In genomic region chr14:42504433-42504832, GRCh38 we compare ENCODE assay signal across 19 cellular contexts.
DNase-seq lines count a peak whose midpoint lies in the region; ATAC-seq, FAIRE-seq and TF ChIP-seq lines count a peak whose summit lies in the region.
"Had no signal": no experiment of that assay in that cellular context is flagged by ENCODE, and none has a peak within 500 bp of the region (broad histone marks: within the 10 kb centered on the region; RNA-seq: fewer than 3 reads in every experiment).

No MANE protein-coding gene starts in this region.

- BruUV-seq in HepG2 (replicated peaks; lab: Mats Ljungman, UMichigan) = no TSS peak

- CTCF ChIA-PET in HepG2 (lab: Yijun Ruan, JAX; ENCODE audit: low intra/inter-chr PET ratio, low total read pairs) = no interaction called here

- POLR2A ChIA-PET in HepG2 (lab: Yijun Ruan, JAX) = no interaction called here

- TF ChIP-seq RAD21 in HepG2 (CRISPR knock-in tag; IDR thresholded peaks at IDR 0.05) = no peak

- no peak overlapping the region for H3K9ac ChIP-seq in HepG2 (ENCODE audit: insufficient read depth, low read depth, low read length)
- no peak overlapping the region for H3K9ac ChIP-seq in neural progenitor cell

- H3K27me3 ChIP-seq in HepG2 (ENCODE audit: control insufficient read depth in 1 of 2, insufficient read depth in 2 of 2, low read length in 2 of 2) (no peaks in the 10 kb centered on the region), right lobe of liver (no peaks in the 10 kb centered on the region), neural progenitor cell (no peaks in the 10 kb centered on the region)

- FAIRE-seq in HepG2 (lab: Jason Lieb, UNC) = no peak
- FAIRE-seq: GM12892, H54 had no signal

- H3K4me2 ChIP-seq in HepG2 (ENCODE audit: low read depth, low read length) (no peak overlapping the region), neural progenitor cell (no peak overlapping the region)

- H4K20me1 ChIP-seq in HepG2 (ENCODE audit: insufficient read depth, low read length) (no peaks in the 10 kb centered on the region), neural progenitor cell (ENCODE audit: low read depth) (no peaks in the 10 kb centered on the region)

- under 1% methylated on average over 1 of the region's 1 CpG for WGBS in HepG2 (ENCODE audit: low lambda C conversion rate)
- 43% methylated on average over 1 of the region's 1 CpG for WGBS in right lobe of liver (ENCODE audit: insufficient coverage, low coverage, low lambda C conversion rate, missing lambda C conversion rate)

- no peak for TF ChIP-seq POLR2A in HepG2 (IDR thresholded peaks at IDR 0.05; ENCODE audit: insufficient read depth in 1 of 2, low read depth in 2 of 2, low read length in 2 of 2)
- TF ChIP-seq POLR2A in right lobe of liver (IDR thresholded peaks at IDR 0.05) = no peak

- H3K36me3 Mint-ChIP-seq in neural progenitor cell = no peaks in the 10 kb centered on the region
- H3K36me3 Mint-ChIP-seq: CD4-positive, alpha-beta memory T cell had no signal

- H3K27me3 Mint-ChIP-seq in neural progenitor cell (ENCODE audit: insufficient read depth, low read depth) = peaks cover 2% of the 10 kb centered on the region
- H3K27me3 Mint-ChIP-seq: CD4-positive, alpha-beta memory T cell had no signal

- no peak overlapping the region for H3K27ac ChIP-seq in HepG2 (ENCODE audit: extremely low read length, insufficient read depth, low read length)
- no peak overlapping the region for H3K27ac ChIP-seq in right lobe of liver
- H3K27ac ChIP-seq in neural progenitor cell = no peak overlapping the region

- H3K79me2 ChIP-seq in HepG2 (ENCODE audit: insufficient read depth, low read length) = no peaks in the 10 kb centered on the region
- H3K79me2 ChIP-seq in neural progenitor cell (ENCODE audit: low read depth) = no peaks in the 10 kb centered on the region

- no peak overlapping the region for H3K27ac Mint-ChIP-seq in neural progenitor cell
- H3K27ac Mint-ChIP-seq: CD4-positive, alpha-beta memory T cell; HFFc6 had no signal

- H3K9me3 ChIP-seq in HepG2 (ENCODE audit: low read length) (peaks cover 75% of the 10 kb centered on the region), right lobe of liver (no peaks in the 10 kb centered on the region), neural progenitor cell (ENCODE audit: low read depth) (no peaks in the 10 kb centered on the region)
- H3K9me3 ChIP-seq: HAP-1 had no signal

- H3K4me1 ChIP-seq in HepG2 (ENCODE audit: insufficient read depth, low read length) = no peaks in the 10 kb centered on the region
- no peaks in the 10 kb centered on the region for H3K4me1 ChIP-seq in right lobe of liver
- no peaks in the 10 kb centered on the region for H3K4me1 ChIP-seq in neural progenitor cell
- H3K4me1 ChIP-seq: HAP-1 had no signal

- intact Hi-C loops in HepG2 (cut with micrococcal nuclease; ENCODE audit: unreplicated experiment) = no loop called here
- intact Hi-C loops in right lobe of liver (cut with DNase I) = no loop called here

- no peak overlapping the region for H3K4me3 Mint-ChIP-seq in neural progenitor cell
- H3K4me3 Mint-ChIP-seq: CD4-positive, alpha-beta memory T cell; HFFc6 had no signal

- H3K4me1 Mint-ChIP-seq in neural progenitor cell = no peaks in the 10 kb centered on the region
- H3K4me1 Mint-ChIP-seq: CD4-positive, alpha-beta memory T cell had no signal

- H3K36me3 ChIP-seq in HepG2 (replicated peaks in 1 of 2; ENCODE audit: control insufficient read depth in 1 of 2, insufficient read depth in 2 of 2, low read length in 2 of 2) = no peaks in the 10 kb centered on the region
- H3K36me3 ChIP-seq in right lobe of liver = no peaks in the 10 kb centered on the region
- H3K36me3 ChIP-seq in neural progenitor cell = no peaks in the 10 kb centered on the region
- H3K36me3 ChIP-seq: HAP-1 had no signal

- H3K4me3 ChIP-seq in HepG2 (replicated peaks in 1 of 3; ENCODE audit: insufficient read depth in 1 of 3, low read depth in 2 of 3, low read length in 3 of 3) (no peak overlapping the region), right lobe of liver (no peak overlapping the region), fibroblast of mammary gland (ENCODE audit: control insufficient read depth, low read depth, low read length) (no peak overlapping the region), neural progenitor cell (no peak overlapping the region)
- H3K4me3 ChIP-seq: HAP-1 had no signal

- no peak for TF ChIP-seq CTCF in HepG2 (CRISPR knock-in tag; IDR thresholded peaks at IDR 0.05)
- no peak for TF ChIP-seq CTCF in right lobe of liver (IDR thresholded peaks at IDR 0.05)
- no peak for TF ChIP-seq CTCF in fibroblast of mammary gland (conservative IDR thresholded peaks at IDR 0.05; ENCODE audit: control insufficient read depth, insufficient read depth, low read depth, low read length)
- no peak for TF ChIP-seq CTCF in neural progenitor cell (IDR thresholded peaks at IDR 0.05)

- H3F3A ChIP-seq in neural progenitor cell (ENCODE audit: low read depth) = no peaks in the 10 kb centered on the region

- H3K9me3 Mint-ChIP-seq in neural progenitor cell = no peaks in the 10 kb centered on the region

- DNase-seq in HepG2 (ENCODE audit: low spot score) (no peak), right lobe of liver (no peak), amniotic epithelial cell (ENCODE audit: low read depth) (peak; percentile 63), fibroblast of mammary gland (ENCODE audit: low read depth) (peak; percentile 6), neural progenitor cell (ENCODE audit: low spot score) (no peak), GM03348 (ENCODE audit: low spot score) (no peak)
- no peak for DNase-seq in activated naive CD4-positive, alpha-beta T cell treated with Interleukin-2 at 50 U/mL for 16 hours
- DNase-seq: 8988T; C1 segment of cervical spinal cord; Calu3; CD4-positive, alpha-beta memory T cell; COR-L47; DMS53; GF-D8; GOT3; HFFc6 had no signal

- in situ Hi-C loops in HepG2 (cut with HindIII; ENCODE audit: extremely low pct_ligation_motif_present, low pct_unique_long_range_greater_than_20kb) = no loop called here

- TF ChIP-seq EP300 in HepG2 (IDR thresholded peaks at IDR 0.05; ENCODE audit: low read depth in 2 of 2, low read length in 2 of 2) (no peak), HepG2 (CRISPR knock-in tag; IDR thresholded peaks at IDR 0.05; ENCODE audit: borderline replicate concordance) (no peak)

- ATAC-seq in HepG2 (no peak), right lobe of liver (no peak)

- H2AFZ ChIP-seq in HepG2 (ENCODE audit: low read length) (no peak overlapping the region), neural progenitor cell (replicated peaks) (no peak overlapping the region)

TF ChIP-seq in HepG2, 621 proteins besides CTCF, POLR2A, EP300 and RAD21:
- TF ChIP-seq ZNF570 (CRISPR knock-in tag; IDR thresholded peaks at IDR 0.05; ENCODE audit: borderline replicate concordance) (no peak), CEBPB (IDR thresholded peaks at IDR 0.05; ENCODE audit: borderline replicate concordance, low read depth, low read length) (peak; percentile 85; the same call in 1 of the 2 replicates), CREB1 (IDR thresholded peaks at IDR 0.05) (peak; percentile 61), CREB1 (CRISPR knock-in tag; IDR thresholded peaks at IDR 0.05) (no peak)

Comparison
In these comparisons a context has a peak if more than half of its experiments do, and no peak if none do; other contexts are left out.
1. DNase-seq: peak in amniotic epithelial cell (single experiment) and fibroblast of mammary gland (single experiment); none in HepG2 (single experiment), right lobe of liver (0 of 3), neural progenitor cell (single experiment), GM03348 (single experiment) and activated naive CD4-positive, alpha-beta T cell treated with Interleukin-2 at 50 U/mL for 16 hours (single experiment).